Comparison of ENCODE assay signal across 20 cellular contexts in the genomic region with DNA sequence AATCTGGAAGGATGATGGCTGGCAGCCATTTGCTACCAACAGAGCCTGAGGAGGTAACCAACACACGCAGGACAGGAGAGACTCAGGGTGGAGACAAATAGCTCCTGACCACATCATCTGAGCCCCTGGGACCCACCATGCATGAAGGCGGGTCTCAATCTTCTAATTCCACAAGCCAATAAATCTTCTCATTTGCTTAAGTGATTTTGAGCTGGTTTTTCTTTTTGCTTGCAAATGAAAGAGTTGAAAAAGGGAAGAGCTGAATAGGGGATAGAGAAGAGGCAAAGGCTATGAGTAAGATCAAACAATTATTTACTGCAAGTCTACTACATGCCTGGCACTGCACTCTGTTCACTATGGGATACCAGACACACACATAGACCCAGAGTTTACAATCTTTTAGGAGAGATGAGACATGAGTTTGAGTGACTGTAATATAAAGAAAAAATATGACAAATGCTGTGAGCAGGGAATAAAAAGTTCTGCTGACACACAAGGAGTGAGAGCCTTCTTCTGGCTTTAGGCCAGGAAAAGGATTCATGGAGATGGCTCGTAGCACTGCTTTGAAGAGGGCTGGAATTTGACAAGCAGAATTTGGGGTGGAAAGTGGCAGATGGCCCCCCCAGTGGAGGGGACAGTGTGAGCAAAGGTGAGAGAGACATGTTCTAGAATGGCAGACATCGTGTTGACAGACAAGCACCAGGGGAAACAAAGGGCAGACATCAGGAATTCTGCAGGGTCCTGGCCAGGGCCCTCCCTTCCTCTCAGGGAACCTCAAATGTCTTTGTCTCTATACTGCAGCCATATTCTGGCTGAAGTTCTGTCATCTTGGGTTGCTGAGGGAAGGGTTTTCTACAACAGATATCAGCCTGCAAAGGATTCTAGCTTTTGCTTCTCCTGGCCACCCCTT.
DNase-seq lines count a peak whose midpoint lies in the region; TF ChIP-seq lines count a peak whose summit lies in the region.
"Had no signal": no experiment of that assay in that cellular context is flagged by ENCODE, and none has a peak within 500 bp of the region (broad histone marks: within the 10 kb centered on the region; RNA-seq: fewer than 3 reads in every experiment).

No MANE protein-coding gene starts in this region.

- WGBS in testis, 2 donors, result 81 to 82% methylated on average over 4 of the region's 4 CpGs

- no peaks in the 10 kb centered on the region for H3K9me3 Mint-ChIP-seq in activated T-helper 2 cell treated with anti-CD3 and anti-CD28 coated beads, Interferon-gamma antibody, Interleukin-2, Interleukin-4, amounts not matched to agents 10 μg/mL and 5 μg/mL and 100 μg/mL, durations not matched to agents 14 hours and 24 hours and 36 hours
- H3K9me3 Mint-ChIP-seq: activated B cell treated with CpG ODN at 0.5 μM for 24 hours; activated T-cell treated with anti-CD3 and anti-CD28 coated beads, Interleukin-2, amount 50 U/mL, for 72 hours had no signal

- H3K27ac ChIP-seq in BLaER1, result 0 out of 2 replicates have a peak overlapping the region, but pooled peaks have one; percentile 73
- peak overlapping the region; percentile 59 for H3K27ac ChIP-seq in HUES48 (ENCODE audit: low read depth, low read length)
- H3K27ac ChIP-seq in testis, result no peak overlapping the region
- H3K27ac ChIP-seq: KMS-11, thoracic aorta had no signal

- H3K27me3 ChIP-seq in BLaER1 (no peaks in the 10 kb centered on the region), HUES48 (ENCODE audit: control insufficient read depth, insufficient read depth, low read length) (no peaks in the 10 kb centered on the region), testis (no peaks in the 10 kb centered on the region)

- no peak overlapping the region for H3K4me3 Mint-ChIP-seq in activated T-helper 2 cell treated with anti-CD3 and anti-CD28 coated beads, Interferon-gamma antibody, Interleukin-2, Interleukin-4, amounts not matched to agents 10 μg/mL and 5 μg/mL and 100 μg/mL, durations not matched to agents 14 hours and 24 hours and 36 hours (ENCODE audit: low read depth)
- H3K4me3 Mint-ChIP-seq: activated B cell treated with CpG ODN at 0.5 μM for 24 hours; activated CD8-positive, alpha-beta T cell treated with anti-CD3 and anti-CD28 coated beads, Interleukin-2, amount 10 ng/mL, durations not matched to agents 7 days and 5 days; activated T-cell treated with anti-CD3 and anti-CD28 coated beads, Interleukin-2, amount 50 U/mL, for 72 hours; central memory CD8-positive, alpha-beta T cell; T-helper 17 cell had no signal

- no peaks in the 10 kb centered on the region for H3K4me1 Mint-ChIP-seq in activated T-helper 2 cell treated with anti-CD3 and anti-CD28 coated beads, Interferon-gamma antibody, Interleukin-2, Interleukin-4, amounts not matched to agents 10 μg/mL and 5 μg/mL and 100 μg/mL, durations not matched to agents 14 hours and 24 hours and 36 hours (ENCODE audit: low read depth)
- H3K4me1 Mint-ChIP-seq: activated B cell treated with CpG ODN at 0.5 μM for 24 hours; central memory CD8-positive, alpha-beta T cell had no signal

- H3K36me3 ChIP-seq in BLaER1, result no peaks in the 10 kb centered on the region
- no peaks in the 10 kb centered on the region for H3K36me3 ChIP-seq in HUES48 (ENCODE audit: control insufficient read depth, insufficient read depth, low read length)
- H3K36me3 ChIP-seq in testis (ENCODE audit: low read depth, missing control alignments), result no peaks in the 10 kb centered on the region
- H3K36me3 ChIP-seq: thoracic aorta had no signal

- H4K20me1 ChIP-seq in BLaER1, result no peaks in the 10 kb centered on the region

- H3K4me1 ChIP-seq in BLaER1 (peaks cover 39% of the 10 kb centered on the region), HUES48 (ENCODE audit: control insufficient read depth, insufficient read depth, low read length) (peaks cover 37% of the 10 kb centered on the region), testis (no peaks in the 10 kb centered on the region)

- H3K27ac Mint-ChIP-seq in activated T-helper 2 cell treated with anti-CD3 and anti-CD28 coated beads, Interferon-gamma antibody, Interleukin-2, Interleukin-4, amounts not matched to agents 10 μg/mL and 5 μg/mL and 100 μg/mL, durations not matched to agents 14 hours and 24 hours and 36 hours, result no peak overlapping the region
- H3K27ac Mint-ChIP-seq: activated B cell treated with CpG ODN at 0.5 μM for 24 hours; activated CD8-positive, alpha-beta T cell treated with anti-CD3 and anti-CD28 coated beads, Interleukin-2, amount 10 ng/mL, durations not matched to agents 7 days and 5 days; activated T-cell treated with anti-CD3 and anti-CD28 coated beads, Interleukin-2, amount 50 U/mL, for 72 hours; T-helper 17 cell had no signal

- peak overlapping the region; percentile 70 for H3K4me2 ChIP-seq in BLaER1
- H3K4me2 ChIP-seq: KMS-11 had no signal

- H3K9ac ChIP-seq in BLaER1, result no peak overlapping the region
- H3K9ac ChIP-seq in HUES48 (ENCODE audit: low read depth, low read length), result no peak overlapping the region
- H3K9ac ChIP-seq: KMS-11 had no signal

- H3K27me3 Mint-ChIP-seq in activated T-helper 2 cell treated with anti-CD3 and anti-CD28 coated beads, Interferon-gamma antibody, Interleukin-2, Interleukin-4, amounts not matched to agents 10 μg/mL and 5 μg/mL and 100 μg/mL, durations not matched to agents 14 hours and 24 hours and 36 hours (ENCODE audit: low read depth), result no peaks in the 10 kb centered on the region
- H3K27me3 Mint-ChIP-seq: central memory CD8-positive, alpha-beta T cell; T-helper 17 cell had no signal

- no peak for TF ChIP-seq POLR2A in testis (IDR thresholded peaks at IDR 0.05)

- H3K4me3 ChIP-seq in BLaER1 (no peak overlapping the region), HUES48 (ENCODE audit: low read depth, low read length) (no peak overlapping the region), choroid plexus epithelial cell (ENCODE audit: low read depth, low read length) (no peak overlapping the region), testis (no peak overlapping the region)
- H3K4me3 ChIP-seq: thoracic aorta had no signal

- H3K9me3 ChIP-seq in BLaER1 (no peaks in the 10 kb centered on the region), HUES48 (ENCODE audit: control insufficient read depth, insufficient read depth, low read length) (no peaks in the 10 kb centered on the region), testis (no peaks in the 10 kb centered on the region)
- H3K9me3 ChIP-seq: thoracic aorta had no signal

- no peaks in the 10 kb centered on the region for H3K36me3 Mint-ChIP-seq in activated T-helper 2 cell treated with anti-CD3 and anti-CD28 coated beads, Interferon-gamma antibody, Interleukin-2, Interleukin-4, amounts not matched to agents 10 μg/mL and 5 μg/mL and 100 μg/mL, durations not matched to agents 14 hours and 24 hours and 36 hours (ENCODE audit: low read depth)

- TF ChIP-seq CTCF in choroid plexus epithelial cell (conservative IDR thresholded peaks at IDR 0.05; ENCODE audit: low read depth, low read length), result no peak
- no peak for TF ChIP-seq CTCF in testis (IDR thresholded peaks at IDR 0.05)

- intact Hi-C loops in activated T-helper 2 cell treated with anti-CD3 and anti-CD28 coated beads, Interferon-gamma antibody, Interleukin-2, Interleukin-4, amounts not matched to agents 10 μg/mL and 5 μg/mL and 100 μg/mL, durations not matched to agents 14 hours and 24 hours and 36 hours (cut with micrococcal nuclease), result no loop called here
- intact Hi-C loops in testis (cut with DNase I; ENCODE audit: low total_unique reads), result no loop called here

- peak; percentile 45 for DNase-seq in choroid plexus epithelial cell (ENCODE audit: low read depth)
- DNase-seq in medulla oblongata (ENCODE audit: extremely low spot score), result peak; percentile 12
- DNase-seq in activated T-helper 2 cell treated with anti-CD3 and anti-CD28 coated beads, Interferon-gamma antibody, Interleukin-2, Interleukin-4, amounts not matched to agents 10 μg/mL and 5 μg/mL and 100 μg/mL, durations not matched to agents 14 hours and 24 hours and 36 hours (ENCODE audit: low spot score), result no peak
- DNase-seq in nucleus accumbens (lab: John Stamatoyannopoulos, UW), result no peak
- DNase-seq in activated CD4-positive, alpha-beta T cell treated with anti-CD3 and anti-CD28 coated beads for 4 hours, result no peak
- DNase-seq in testis, result no peak
- DNase-seq: activated B cell treated with CpG ODN at 0.5 μM for 24 hours; activated CD8-positive, alpha-beta T cell treated with anti-CD3 and anti-CD28 coated beads, Interleukin-2, amount 10 ng/mL, durations not matched to agents 7 days and 5 days; activated T-cell treated with anti-CD3 and anti-CD28 coated beads, Interleukin-2, amount 50 U/mL, for 72 hours; effector CD8-positive, alpha-beta T cell; GF-D8; left colon; NK-92 treated with Interleukin-12 subunit alpha and Interleukin-12 subunit beta, amount 100 ng/mL, for 24 hours; small intestine; T-helper 17 cell had no signal

Comparison
In these comparisons a context has a peak if more than half of its experiments do, and no peak if none do; other contexts are left out.
1. H3K27ac ChIP-seq: peak in BLaER1 (single experiment) and HUES48 (single experiment); none in testis (0 of 2).
2. DNase-seq: peak in choroid plexus epithelial cell (single experiment) and medulla oblongata (single experiment); none in activated T-helper 2 cell treated with anti-CD3 and anti-CD28 coated beads, Interferon-gamma antibody, Interleukin-2, Interleukin-4, amounts not matched to agents 10 μg/mL and 5 μg/mL and 100 μg/mL, durations not matched to agents 14 hours and 24 hours and 36 hours (single experiment), nucleus accumbens (0 of 56), activated CD4-positive, alpha-beta T cell treated with anti-CD3 and anti-CD28 coated beads for 4 hours (0 of 2) and testis (single experiment).